22 cellular contexts compared by ENCODE assay signal in genomic region chr2:231263118-231263831, GRCh38.
DNase-seq lines count a peak whose midpoint lies in the region; TF ChIP-seq lines count a peak whose summit lies in the region.
"Had no signal": no experiment of that assay in that cellular context is flagged by ENCODE, and none has a peak within 500 bp of the region (broad histone marks: within the 10 kb centered on the region; RNA-seq: fewer than 3 reads in every experiment).

No MANE protein-coding gene starts in this region.

- TF ChIP-seq CTCF in choroid plexus epithelial cell (conservative IDR thresholded peaks at IDR 0.05; ENCODE audit: low read depth, low read length): no peak
- no peak for TF ChIP-seq CTCF in osteocyte (IDR thresholded peaks at IDR 0.05)
- no peak for TF ChIP-seq CTCF in transverse colon (IDR thresholded peaks at IDR 0.05)

- DNase-seq in LHCN-M2 (ENCODE audit: low read depth) (peak; percentile 87), NCI-H510A treated with DMSO at 0.1 percent for 48 hours (lab: John Stamatoyannopoulos, UW) (peak; percentile 67), choroid plexus epithelial cell (ENCODE audit: low read depth) (peak; percentile 13), osteocyte (ENCODE audit: extremely low spot score, unreplicated experiment) (no peak), transverse colon (no peak), hepatic stellate cell (ENCODE audit: low spot score) (no peak)
- DNase-seq in activated T-helper 1 cell treated with anti-CD3 and anti-CD28 coated beads, Interleukin-12 subunit alpha, Interleukin-12 subunit beta, Interleukin-2, Interleukin-4 antibody, amounts not matched to agents 30 ng/mL and 10 ng/mL and 1 ng/mL, durations not matched to agents 14 hours and 24 hours and 36 hours (ENCODE audit: low spot score): no peak
- no peak for DNase-seq in NK-92 treated with Interleukin-12 subunit alpha and Interleukin-12 subunit beta, amount 100 ng/mL, for 24 hours (lab: John Stamatoyannopoulos, UW)
- DNase-seq: DMS 273 treated with DMSO at 0.1 percent for 48 hours, GDM1, KBM-7, MV-4-11, NCI-H1417, NCI-H187, NCI-H2171 treated with DMSO at 0.1 percent for 48 hours, NCI-H82, PC-9, SIG-M5, T-helper 1 cell had no signal

- H3K4me1 ChIP-seq in transverse colon: peaks cover 0 to 15% (median 10%) of the 10 kb centered on the region in 4 donors
- H3K4me1 ChIP-seq: HAP-1 had no signal

- H3K27me3 Mint-ChIP-seq in osteocyte (ENCODE audit: unreplicated experiment): no peaks in the 10 kb centered on the region
- H3K27me3 Mint-ChIP-seq in activated T-helper 1 cell treated with anti-CD3 and anti-CD28 coated beads, Interleukin-12 subunit alpha, Interleukin-12 subunit beta, Interleukin-2, Interleukin-4 antibody, amounts not matched to agents 30 ng/mL and 10 ng/mL and 1 ng/mL, durations not matched to agents 14 hours and 24 hours and 36 hours (ENCODE audit: insufficient read depth): peaks cover 4% of the 10 kb centered on the region

- no peaks in the 10 kb centered on the region for H3K9me3 ChIP-seq in transverse colon
- H3K9me3 ChIP-seq: HAP-1 had no signal

- no peak overlapping the region for H3K27ac ChIP-seq in transverse colon
- H3K27ac ChIP-seq: PC-9, RWPE1 had no signal

- no peak for TF ChIP-seq EP300 in transverse colon (IDR thresholded peaks at IDR 0.05; ENCODE audit: low read depth)

- H3K4me3 ChIP-seq in choroid plexus epithelial cell (ENCODE audit: low read depth, low read length) (no peak overlapping the region), transverse colon (no peak overlapping the region)
- H3K4me3 ChIP-seq: HAP-1, PC-9 had no signal

- in situ Hi-C loops in transverse colon (cut with MboI; ENCODE audit: low pct_ligation_motif_present in 1 of 4, low pct_unique_long_range_greater_than_20kb in 1 of 4, low sequenced_read_pairs in 3 of 4): no loop called here

- H3K4me1 Mint-ChIP-seq in osteocyte (ENCODE audit: unreplicated experiment): peaks cover 6% of the 10 kb centered on the region
- peaks cover 9% of the 10 kb centered on the region for H3K4me1 Mint-ChIP-seq in activated T-helper 1 cell treated with anti-CD3 and anti-CD28 coated beads, Interleukin-12 subunit alpha, Interleukin-12 subunit beta, Interleukin-2, Interleukin-4 antibody, amounts not matched to agents 30 ng/mL and 10 ng/mL and 1 ng/mL, durations not matched to agents 14 hours and 24 hours and 36 hours (ENCODE audit: low read depth)

- H3K36me3 ChIP-seq in transverse colon: no peaks in the 10 kb centered on the region
- H3K36me3 ChIP-seq: HAP-1 had no signal

- TF ChIP-seq POLR2A in transverse colon (IDR thresholded peaks at IDR 0.05): no peak

- no peaks in the 10 kb centered on the region for H3K9me3 Mint-ChIP-seq in osteocyte (ENCODE audit: unreplicated experiment)
- H3K9me3 Mint-ChIP-seq in activated T-helper 1 cell treated with anti-CD3 and anti-CD28 coated beads, Interleukin-12 subunit alpha, Interleukin-12 subunit beta, Interleukin-2, Interleukin-4 antibody, amounts not matched to agents 30 ng/mL and 10 ng/mL and 1 ng/mL, durations not matched to agents 14 hours and 24 hours and 36 hours: no peaks in the 10 kb centered on the region

- 64 to 84% methylated on average over 5 to 10 of the region's 10 CpGs for WGBS in transverse colon (ENCODE audit: low coverage in 1 of 2), 2 donors

- H3K4me3 Mint-ChIP-seq in osteocyte (ENCODE audit: unreplicated experiment): no peak overlapping the region
- H3K4me3 Mint-ChIP-seq in activated T-helper 1 cell treated with anti-CD3 and anti-CD28 coated beads, Interleukin-12 subunit alpha, Interleukin-12 subunit beta, Interleukin-2, Interleukin-4 antibody, amounts not matched to agents 30 ng/mL and 10 ng/mL and 1 ng/mL, durations not matched to agents 14 hours and 24 hours and 36 hours: no peak overlapping the region
- H3K4me3 Mint-ChIP-seq: CD14-positive monocyte had no signal

- no peaks in the 10 kb centered on the region for H3K27me3 ChIP-seq in transverse colon

- H3K27ac Mint-ChIP-seq in osteocyte (ENCODE audit: unreplicated experiment): peak overlapping the region; percentile 75
- no peak overlapping the region for H3K27ac Mint-ChIP-seq in activated T-helper 1 cell treated with anti-CD3 and anti-CD28 coated beads, Interleukin-12 subunit alpha, Interleukin-12 subunit beta, Interleukin-2, Interleukin-4 antibody, amounts not matched to agents 30 ng/mL and 10 ng/mL and 1 ng/mL, durations not matched to agents 14 hours and 24 hours and 36 hours
- H3K27ac Mint-ChIP-seq: CD14-positive monocyte had no signal

- peaks cover 70% of the 10 kb centered on the region for H3K36me3 Mint-ChIP-seq in osteocyte (ENCODE audit: unreplicated experiment)
- H3K36me3 Mint-ChIP-seq in activated T-helper 1 cell treated with anti-CD3 and anti-CD28 coated beads, Interleukin-12 subunit alpha, Interleukin-12 subunit beta, Interleukin-2, Interleukin-4 antibody, amounts not matched to agents 30 ng/mL and 10 ng/mL and 1 ng/mL, durations not matched to agents 14 hours and 24 hours and 36 hours (ENCODE audit: low read depth): no peaks in the 10 kb centered on the region
- H3K36me3 Mint-ChIP-seq: CD14-positive monocyte had no signal

- intact Hi-C loops in transverse colon (cut with DNase I; ENCODE audit: low total_unique reads): no loop called here
- intact Hi-C loops in activated T-helper 1 cell treated with anti-CD3 and anti-CD28 coated beads, Interleukin-12 subunit alpha, Interleukin-12 subunit beta, Interleukin-2, Interleukin-4 antibody, amounts not matched to agents 30 ng/mL and 10 ng/mL and 1 ng/mL, durations not matched to agents 14 hours and 24 hours and 36 hours (cut with micrococcal nuclease): no loop called here

Comparison
In these comparisons a context has a peak if more than half of its experiments do, and no peak if none do; other contexts are left out.
1. DNase-seq: peak in LHCN-M2 (single experiment), NCI-H510A treated with DMSO at 0.1 percent for 48 hours (single experiment) and choroid plexus epithelial cell (single experiment); none in osteocyte (single experiment), transverse colon (single experiment), activated T-helper 1 cell treated with anti-CD3 and anti-CD28 coated beads, Interleukin-12 subunit alpha, Interleukin-12 subunit beta, Interleukin-2, Interleukin-4 antibody, amounts not matched to agents 30 ng/mL and 10 ng/mL and 1 ng/mL, durations not matched to agents 14 hours and 24 hours and 36 hours (single experiment), NK-92 treated with Interleukin-12 subunit alpha and Interleukin-12 subunit beta, amount 100 ng/mL, for 24 hours (single experiment) and hepatic stellate cell (single experiment).